In genomic region chr1:173867141-173867752, GRCh38 we compare ENCODE assay signal across 8 cellular contexts. TPM values are rescaled to one million over a fixed set of nuclear protein-coding genes. Genes with fewer than 3 reads are reported as not detected.
DNase-seq lines count a peak whose midpoint lies in the region; ATAC-seq and TF ChIP-seq lines count a peak whose summit lies in the region.

No MANE protein-coding gene starts in this region.

- WGBS in psoas muscle, 3 donors: 6 to 7% (median 7%) methylated on average over 32 of the region's 32 CpGs

- no peaks in the 10 kb centered on the region for H3K27me3 ChIP-seq in psoas muscle (ENCODE audit: insufficient read depth in 3 of 3, low read length in 2 of 3)

- CTCF ChIA-PET in activated CD4-positive, alpha-beta T cell treated with anti-CD3 and anti-CD28 coated beads for 36 hours (lab: Charles Lee): no interaction called here
- CTCF ChIA-PET in activated CD4-positive, alpha-beta memory T cell treated with anti-CD3 and anti-CD28 coated beads, Interleukin-2, amount 10 ng/mL, durations not matched to agents 7 days and 5 days (lab: Charles Lee): interaction anchor here (1.2 kb wide), 1 partner anchor 351 kb away, joined by 6 read pairs; no protein-coding TSS in a partner anchor

- peak overlapping the region; percentile 82 for H3K4me3 ChIP-seq in fibroblast of villous mesenchyme (ENCODE audit: low read depth, low read length)
- peak overlapping the region; percentile 87 for H3K4me3 ChIP-seq in psoas muscle

- H3K9me3 Mint-ChIP-seq in activated CD4-positive, alpha-beta T cell treated with anti-CD3 and anti-CD28 coated beads for 36 hours (ENCODE audit: low read depth): no peaks in the 10 kb centered on the region
- H3K9me3 Mint-ChIP-seq in activated CD4-positive, alpha-beta memory T cell treated with anti-CD3 and anti-CD28 coated beads, Interleukin-2, amount 10 ng/mL, durations not matched to agents 7 days and 5 days: no peaks in the 10 kb centered on the region

- peaks cover 57% of the 10 kb centered on the region for H3K4me1 Mint-ChIP-seq in activated CD4-positive, alpha-beta T cell treated with anti-CD3 and anti-CD28 coated beads for 36 hours
- H3K4me1 Mint-ChIP-seq in activated CD4-positive, alpha-beta memory T cell treated with anti-CD3 and anti-CD28 coated beads, Interleukin-2, amount 10 ng/mL, durations not matched to agents 7 days and 5 days: peaks cover 74% of the 10 kb centered on the region

- ATAC-seq in activated CD4-positive, alpha-beta T cell treated with anti-CD3 and anti-CD28 coated beads for 36 hours: no peak
- ATAC-seq in psoas muscle: peak in 3 of 4 donors; percentile 6 to 31 (median 15)

- no peak for DNase-seq in activated CD4-positive, alpha-beta T cell treated with anti-CD3 and anti-CD28 coated beads for 36 hours
- DNase-seq in activated CD4-positive, alpha-beta T cell treated with anti-CD3 and anti-CD28 coated beads, Interleukin-2, amount 50 U/mL, for 4 hours: no peak
- DNase-seq in activated CD4-positive, alpha-beta memory T cell treated with anti-CD3 and anti-CD28 coated beads, Interleukin-2, amount 10 ng/mL, durations not matched to agents 7 days and 5 days: peak; percentile 41
- no peak for DNase-seq in fibroblast of villous mesenchyme (ENCODE audit: low read depth)
- DNase-seq in psoas muscle: no peak
- no peak for DNase-seq in HuH-7.5 (ENCODE audit: low spot score)
- DNase-seq in HT-29 (ENCODE audit: low spot score): no peak
- no peak for DNase-seq in mesenteric fat pad (ENCODE audit: low spot score)

- peaks cover 67% of the 10 kb centered on the region for H3K36me3 Mint-ChIP-seq in activated CD4-positive, alpha-beta T cell treated with anti-CD3 and anti-CD28 coated beads for 36 hours (ENCODE audit: low read depth)
- peaks cover 67% of the 10 kb centered on the region for H3K36me3 Mint-ChIP-seq in activated CD4-positive, alpha-beta memory T cell treated with anti-CD3 and anti-CD28 coated beads, Interleukin-2, amount 10 ng/mL, durations not matched to agents 7 days and 5 days (ENCODE audit: low read depth)

- H3K27ac Mint-ChIP-seq in activated CD4-positive, alpha-beta T cell treated with anti-CD3 and anti-CD28 coated beads for 36 hours: peak overlapping the region; percentile 97
- H3K27ac Mint-ChIP-seq in activated CD4-positive, alpha-beta memory T cell treated with anti-CD3 and anti-CD28 coated beads, Interleukin-2, amount 10 ng/mL, durations not matched to agents 7 days and 5 days: peak overlapping the region; percentile 97

- POLR2A ChIA-PET in activated CD4-positive, alpha-beta T cell treated with anti-CD3 and anti-CD28 coated beads for 36 hours (lab: Charles Lee): interaction anchor here (0.7 kb wide), 1 partner anchor 10 kb away, joined by 3 read pairs; no protein-coding TSS in a partner anchor
- POLR2A ChIA-PET in activated CD4-positive, alpha-beta memory T cell treated with anti-CD3 and anti-CD28 coated beads, Interleukin-2, amount 10 ng/mL, durations not matched to agents 7 days and 5 days (lab: Charles Lee): interaction anchor here (0.9 to 6.1 kb wide), 15 partner anchors 10 to 1133 kb away, joined by 3 to 139 read pairs (median 11); partner anchors contain the start of genes CENPL, DARS2, KLHL20 and PRDX6

- peak overlapping the region; percentile 96 for H3K27ac ChIP-seq in psoas muscle

- no peaks in the 10 kb centered on the region for H3K9me3 ChIP-seq in psoas muscle

- no peak for TF ChIP-seq CTCF in fibroblast of villous mesenchyme (IDR thresholded peaks at IDR 0.05; ENCODE audit: insufficient read depth, low read depth, low read length)
- no peak for TF ChIP-seq CTCF in psoas muscle (IDR thresholded peaks at IDR 0.05)

- H3K4me1 ChIP-seq in psoas muscle: peaks cover 30% of the 10 kb centered on the region

- H3K4me3 Mint-ChIP-seq in activated CD4-positive, alpha-beta T cell treated with anti-CD3 and anti-CD28 coated beads for 36 hours: peak overlapping the region; percentile 91
- peak overlapping the region; percentile 92 for H3K4me3 Mint-ChIP-seq in activated CD4-positive, alpha-beta memory T cell treated with anti-CD3 and anti-CD28 coated beads, Interleukin-2, amount 10 ng/mL, durations not matched to agents 7 days and 5 days

- H3K27me3 Mint-ChIP-seq in activated CD4-positive, alpha-beta T cell treated with anti-CD3 and anti-CD28 coated beads for 36 hours: no peaks in the 10 kb centered on the region
- no peaks in the 10 kb centered on the region for H3K27me3 Mint-ChIP-seq in activated CD4-positive, alpha-beta memory T cell treated with anti-CD3 and anti-CD28 coated beads, Interleukin-2, amount 10 ng/mL, durations not matched to agents 7 days and 5 days

- intact Hi-C loops in activated CD4-positive, alpha-beta T cell treated with anti-CD3 and anti-CD28 coated beads for 36 hours (cut with DNase I, micrococcal nuclease): loop anchor here in 1 of 2 experiments (10.0 kb wide), 2 partner anchors 1158 to 1328 kb away; partner anchors contain the start of genes KIAA0040 and MRPS14
- intact Hi-C loops in psoas muscle (cut with DNase I): loop anchor here in 1 of 2 donors (5.0 kb wide), 1 partner anchor 45 kb away; the partner anchor contains the start of genes CENPL and DARS2

- peaks cover 6 to 71% of the 10 kb centered on the region in 2 donors for H3K36me3 ChIP-seq in psoas muscle (ENCODE audit: insufficient read depth in 1 of 2, low read depth in 1 of 2)

RNA-seq across cellular contexts. Expression of gene GAS5, which starts 0.5 kb away (rescaled TPM):
- total RNA-seq in activated CD4-positive, alpha-beta T cell treated with anti-CD3 and anti-CD28 coated beads for 36 hours: 1,000 to 10,000 TPM in 1 of 2 experiments, 100 to 1,000 TPM in 1; 878 to 1,203 TPM
- 100 to 1,000 TPM; 379 to 394 TPM for total RNA-seq in activated CD4-positive, alpha-beta memory T cell treated with anti-CD3 and anti-CD28 coated beads, Interleukin-2, amount 10 ng/mL, durations not matched to agents 7 days and 5 days
- total RNA-seq in fibroblast of villous mesenchyme: 277 and 367 TPM in 2 replicates
- 100 to 1,000 TPM in 2 of 4 donors, 10 to 100 TPM in 2; 70.0 to 148 (median 100) TPM for total RNA-seq in psoas muscle
- polyA plus RNA-seq in psoas muscle: 100 to 1,000 TPM; 115 to 222 (median 178) TPM
- total RNA-seq in HT-29 (2014; rRNA removed; shearing (Covaris generic)): 283 TPM in 2 replicates
- 223 TPM for total RNA-seq in mesenteric fat pad

RNA-seq across cellular contexts. Expression of gene ZBTB37, which starts 0.9 kb away (rescaled TPM):
- total RNA-seq in activated CD4-positive, alpha-beta T cell treated with anti-CD3 and anti-CD28 coated beads for 36 hours: 1 to 10 TPM; 7.7 to 7.9 TPM
- 10 to 100 TPM; 11.3 to 12.6 TPM for total RNA-seq in activated CD4-positive, alpha-beta memory T cell treated with anti-CD3 and anti-CD28 coated beads, Interleukin-2, amount 10 ng/mL, durations not matched to agents 7 days and 5 days
- total RNA-seq in fibroblast of villous mesenchyme: 5.5 and 7.3 TPM in 2 replicates
- total RNA-seq in psoas muscle: 1 to 10 TPM; 5.5 to 8.2 (median 6.8) TPM
- 1 to 10 TPM; 1.0 to 2.9 (median 2.5) TPM for polyA plus RNA-seq in psoas muscle
- 2.0 and 2.6 TPM in 2 replicates for total RNA-seq in HT-29 (2014; rRNA removed; shearing (Covaris generic))
- total RNA-seq in mesenteric fat pad: 14.5 TPM

RNA-seq across cellular contexts. Expression of gene CENPL, which starts 42.6 kb away (rescaled TPM):
- 10 to 100 TPM; 26.1 to 27.2 TPM for total RNA-seq in activated CD4-positive, alpha-beta T cell treated with anti-CD3 and anti-CD28 coated beads for 36 hours
- 10 to 100 TPM; 28.2 to 29.4 TPM for total RNA-seq in activated CD4-positive, alpha-beta memory T cell treated with anti-CD3 and anti-CD28 coated beads, Interleukin-2, amount 10 ng/mL, durations not matched to agents 7 days and 5 days
- total RNA-seq in fibroblast of villous mesenchyme: 11.6 and 26.3 TPM in 2 replicates
- 1 to 10 TPM; 2.1 to 6.7 (median 4.4) TPM for total RNA-seq in psoas muscle
- polyA plus RNA-seq in psoas muscle: 1 to 10 TPM; 2.9 to 7.0 (median 6.5) TPM
- 9.9 and 13.0 TPM in 2 replicates for total RNA-seq in HT-29 (2014; rRNA removed; shearing (Covaris generic))
- total RNA-seq in mesenteric fat pad: 8.4 TPM

RNA-seq across cellular contexts. Expression of gene DARS2, which starts 42.8 kb away (rescaled TPM):
- total RNA-seq in activated CD4-positive, alpha-beta T cell treated with anti-CD3 and anti-CD28 coated beads for 36 hours: 10 to 100 TPM; 57.2 to 62.0 TPM
- 10 to 100 TPM; 26.3 to 26.4 TPM for total RNA-seq in activated CD4-positive, alpha-beta memory T cell treated with anti-CD3 and anti-CD28 coated beads, Interleukin-2, amount 10 ng/mL, durations not matched to agents 7 days and 5 days
- total RNA-seq in fibroblast of villous mesenchyme (20.6 and 31.5 TPM in 2 replicates), psoas muscle (10 to 100 TPM in 1 of 4 donors, 1 to 10 TPM in 3; 5.7 to 14.3 (median 6.7) TPM), mesenteric fat pad (14.7 TPM)
- 10 to 100 TPM in 1 of 3 donors, 1 to 10 TPM in 2; 4.5 to 12.7 (median 7.3) TPM for polyA plus RNA-seq in psoas muscle
- total RNA-seq in HT-29 (2014; rRNA removed; shearing (Covaris generic)): 11.1 and 14.5 TPM in 2 replicates

RNA-seq across cellular contexts. Expression of gene SERPINC1, which starts 49.9 kb away (rescaled TPM):
- total RNA-seq in activated CD4-positive, alpha-beta T cell treated with anti-CD3 and anti-CD28 coated beads for 36 hours: under 1 TPM in 1 of 2 experiments, not detected in 1; 0.25 TPM
- total RNA-seq in activated CD4-positive, alpha-beta memory T cell treated with anti-CD3 and anti-CD28 coated beads, Interleukin-2, amount 10 ng/mL, durations not matched to agents 7 days and 5 days: under 1 TPM in 1 of 2 experiments, not detected in 1; 0.23 TPM
- total RNA-seq in fibroblast of villous mesenchyme: not detected in 2 replicates
- total RNA-seq in psoas muscle: under 1 TPM in 2 of 4 donors, not detected in 2; 0.22 to 0.51 TPM
- polyA plus RNA-seq in psoas muscle: 1 to 10 TPM in 1 of 3 donors, under 1 TPM in 1, not detected in 1; 0.08 to 5.3 TPM
- not detected in 2 replicates for total RNA-seq in HT-29 (2014; rRNA removed; shearing (Covaris generic))
- total RNA-seq in mesenteric fat pad: not detected
